Comparison of ENCODE assay signal across 8 cellular contexts in the genomic region with DNA sequence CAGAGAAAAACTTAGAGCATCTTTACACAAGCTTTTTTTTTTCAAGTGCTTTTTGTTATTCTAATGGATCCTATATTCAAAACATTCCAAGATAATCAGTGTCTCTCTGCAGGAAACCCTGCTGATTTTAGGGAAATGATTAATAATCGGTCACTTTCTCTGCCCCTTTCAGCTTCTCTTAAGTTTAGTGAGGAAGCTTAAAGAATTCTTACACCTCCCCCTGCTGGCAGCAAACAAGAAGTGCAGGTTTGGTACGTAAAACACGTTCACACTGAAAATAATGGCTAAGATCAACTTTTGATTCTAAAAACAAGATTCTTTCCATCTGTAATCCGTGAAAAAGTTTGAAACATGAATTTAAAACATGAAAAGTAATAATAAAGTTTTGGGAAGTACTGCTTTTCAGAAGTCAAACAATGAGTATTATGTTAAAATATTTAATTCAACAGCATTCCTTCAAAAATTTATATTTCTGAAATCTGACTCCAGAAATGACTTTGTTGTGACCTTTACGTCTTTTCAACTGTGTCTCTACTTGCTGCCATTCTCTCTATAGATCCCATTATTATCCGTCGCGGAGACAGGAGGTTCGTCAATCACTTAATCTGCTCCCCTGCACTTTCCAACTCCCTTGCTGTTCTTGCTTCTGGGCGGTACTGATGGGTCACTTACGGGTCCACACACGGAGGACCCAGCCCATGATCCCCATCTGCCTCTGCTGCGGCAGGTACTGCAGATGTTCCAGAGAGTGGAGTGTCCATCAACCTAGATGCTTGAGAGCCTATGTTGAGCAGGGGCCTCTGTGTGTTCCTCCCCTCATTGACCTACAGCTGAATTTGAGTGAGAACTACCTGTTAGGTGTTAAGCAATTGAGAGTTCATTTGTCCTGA.
DNase-seq lines count a peak whose midpoint lies in the region; ATAC-seq and TF ChIP-seq lines count a peak whose summit lies in the region.

No MANE protein-coding gene starts in this region.

- no peak overlapping the region for H3K4me3 Mint-ChIP-seq in chondrocyte (ENCODE audit: unreplicated experiment)

- no peak overlapping the region for H3K27ac Mint-ChIP-seq in chondrocyte (ENCODE audit: unreplicated experiment)

- H3K9me3 Mint-ChIP-seq in chondrocyte (ENCODE audit: low read depth), result no peaks in the 10 kb centered on the region

- TF ChIP-seq POLR2A in right lobe of liver (IDR thresholded peaks at IDR 0.05) (no peak), stomach (IDR thresholded peaks at IDR 0.05) (no peak)

- no peak overlapping the region for H3K4me3 ChIP-seq in right lobe of liver
- H3K4me3 ChIP-seq in stomach, result peak overlapping the region in 1 of 4 donors; percentile 22

- no peak for TF ChIP-seq EP300 in stomach (IDR thresholded peaks at IDR 0.05)

- no peaks in the 10 kb centered on the region for H3K27me3 ChIP-seq in right lobe of liver
- H3K27me3 ChIP-seq in stomach, result peaks cover 0 to 10% (median 0%) of the 10 kb centered on the region in 3 donors

- in situ Hi-C loops in KBM-7 (cut with MboI; ENCODE audit: low pct_unique_long_range_greater_than_20kb, low sequenced_read_pairs), result loop anchor here (25.0 kb wide), 1 partner anchor 334 kb away; no protein-coding TSS in a partner anchor

- peak; percentile 42 for DNase-seq in COR-L47 (lab: John Stamatoyannopoulos, UW)
- DNase-seq in GM19238 (ENCODE audit: insufficient read length, low spot score), result peak; percentile 5
- peak; percentile 65 for DNase-seq in KBM-7
- peak; percentile 13 for DNase-seq in SHP77 treated with DMSO at 0.1 percent for 48 hours (lab: John Stamatoyannopoulos, UW)
- DNase-seq in chondrocyte (ENCODE audit: low spot score), result no peak
- DNase-seq in right lobe of liver, result no peak
- DNase-seq in stomach, result peak; percentile 46
- DNase-seq in posterior vena cava (ENCODE audit: low spot score), result no peak

- no peaks in the 10 kb centered on the region for H3K9me3 ChIP-seq in right lobe of liver
- H3K9me3 ChIP-seq in stomach, result no peaks in the 10 kb centered on the region

- no peak overlapping the region for H3K27ac ChIP-seq in right lobe of liver
- H3K27ac ChIP-seq in stomach, result no peak overlapping the region

- H3K36me3 ChIP-seq in right lobe of liver (no peaks in the 10 kb centered on the region), stomach (no peaks in the 10 kb centered on the region)

- peak; percentile 68 to 87 (median 82) for ATAC-seq in right lobe of liver

- no peaks in the 10 kb centered on the region for H3K4me1 ChIP-seq in right lobe of liver
- peaks cover 0 to 7% (median 0%) of the 10 kb centered on the region in 4 donors for H3K4me1 ChIP-seq in stomach

- peaks cover 43% of the 10 kb centered on the region for H3K27me3 Mint-ChIP-seq in chondrocyte (ENCODE audit: low read depth)

- peaks cover 9% of the 10 kb centered on the region for H3K4me1 Mint-ChIP-seq in chondrocyte (ENCODE audit: low read depth)

- 34% methylated on average over 13 of the region's 13 CpGs for WGBS in right lobe of liver (ENCODE audit: insufficient coverage, low coverage, low lambda C conversion rate, missing lambda C conversion rate)
- 36 to 47% (median 40%) methylated on average over 13 of the region's 13 CpGs for WGBS in stomach, 5 donors

- H3K36me3 Mint-ChIP-seq in chondrocyte (ENCODE audit: low read depth), result no peaks in the 10 kb centered on the region

- TF ChIP-seq CTCF in chondrocyte (IDR thresholded peaks at IDR 0.05) (peak; percentile 99), right lobe of liver (IDR thresholded peaks at IDR 0.05) (peak; percentile 77 to 87 (median 82)), stomach (IDR thresholded peaks at IDR 0.05) (peak in 6 of 7 experiments; percentile 29 to 85 (median 82))

- intact Hi-C loops in right lobe of liver (cut with DNase I) (loop anchor here in 1 of 2 donors (5.0 kb wide), 1 partner anchor 339 kb away; no protein-coding TSS in a partner anchor), stomach (cut with DNase I; ENCODE audit: low total_unique reads) (loop anchor here (5.0 kb wide), 1 partner anchor 344 kb away; no protein-coding TSS in a partner anchor), posterior vena cava (cut with DNase I) (loop anchor here (2.0 to 5.0 kb wide), 2 partner anchors 343 to 344 kb away; no protein-coding TSS in a partner anchor)

Comparison
In these comparisons a context has a peak if more than half of its experiments do, and no peak if none do; other contexts are left out.
1. DNase-seq: peak in COR-L47 (single experiment), GM19238 (single experiment), KBM-7 (single experiment), SHP77 treated with DMSO at 0.1 percent for 48 hours (single experiment) and stomach (single experiment); none in chondrocyte (single experiment), right lobe of liver (0 of 3) and posterior vena cava (single experiment).
2. Peak in every context shown above with its lines, with median percentiles within 50 percentile points of each other: CTCF ChIP-seq.